16 cellular contexts compared by ENCODE assay signal in genomic region chr1:68147534-68147933, GRCh38.
"Had no signal": no experiment of that assay in that cellular context is flagged by ENCODE, and none has a peak within 500 bp of the region (broad histone marks: within the 10 kb centered on the region; RNA-seq: fewer than 3 reads in every experiment).

No MANE protein-coding gene starts in this region.

- H3K4me3 Mint-ChIP-seq: immature natural killer cell; naive thymus-derived CD8-positive, alpha-beta T cell; neural crest cell; stimulated activated effector memory CD8-positive, alpha-beta T cell treated with anti-CD3 and anti-CD28 coated beads, Interleukin-12 subunit alpha, Interleukin-12 subunit beta, amount 100 ng/mL, for 72 hours had no signal

- H3K36me3 ChIP-seq: colonic mucosa had no signal

- H3K36me3 Mint-ChIP-seq: immature natural killer cell; naive thymus-derived CD8-positive, alpha-beta T cell; stimulated activated effector memory CD8-positive, alpha-beta T cell treated with anti-CD3 and anti-CD28 coated beads, Interleukin-12 subunit alpha, Interleukin-12 subunit beta, amount 100 ng/mL, for 72 hours had no signal

- DNase-seq: cerebellar nuclear complex; colonic mucosa; dermis blood vessel endothelial cell; glutamatergic neuron; immature natural killer cell; left lung; mucosa of descending colon; naive thymus-derived CD8-positive, alpha-beta T cell; right lobe of liver; stimulated activated CD4-positive, alpha-beta T cell treated with anti-CD3 and anti-CD28 coated beads, Interleukin-4, amount 100 ng/mL, for 1 hour; stimulated activated CD8-positive, alpha-beta memory T cell treated with anti-CD3 and anti-CD28 coated beads, Interleukin-4, amount 100 ng/mL, for 48 hours; stimulated activated naive CD8-positive, alpha-beta T cell treated with anti-CD3 and anti-CD28 coated beads, Interleukin-15, Interleukin-2, amounts not matched to agents 100 U/mL and 50 U/mL, for 24 hours; testis had no signal

- H3K9me3 ChIP-seq: colonic mucosa, left lung, mucosa of descending colon, right lobe of liver, testis, tibial nerve had no signal

- H3K4me1 Mint-ChIP-seq: immature natural killer cell; naive thymus-derived CD8-positive, alpha-beta T cell; stimulated activated effector memory CD8-positive, alpha-beta T cell treated with anti-CD3 and anti-CD28 coated beads, Interleukin-12 subunit alpha, Interleukin-12 subunit beta, amount 100 ng/mL, for 72 hours had no signal

- ATAC-seq: left lung; mucosa of descending colon; naive thymus-derived CD8-positive, alpha-beta T cell; right lobe of liver; stimulated activated effector memory CD8-positive, alpha-beta T cell treated with anti-CD3 and anti-CD28 coated beads, Interleukin-12 subunit alpha, Interleukin-12 subunit beta, amount 100 ng/mL, for 72 hours; stimulated activated naive CD8-positive, alpha-beta T cell treated with anti-CD3 and anti-CD28 coated beads, Interleukin-15, Interleukin-2, amounts not matched to agents 100 U/mL and 50 U/mL, for 24 hours had no signal

- H3K27ac ChIP-seq: colonic mucosa, left lung, right lobe of liver, testis, tibial nerve had no signal

- H3K4me3 ChIP-seq: colonic mucosa, left lung, mucosa of descending colon, right lobe of liver, testis, tibial nerve had no signal

- H3K27me3 ChIP-seq: colonic mucosa, left lung, right lobe of liver, testis, tibial nerve had no signal

- H3K9me3 Mint-ChIP-seq: immature natural killer cell; naive thymus-derived CD8-positive, alpha-beta T cell; neural crest cell; stimulated activated effector memory CD8-positive, alpha-beta T cell treated with anti-CD3 and anti-CD28 coated beads, Interleukin-12 subunit alpha, Interleukin-12 subunit beta, amount 100 ng/mL, for 72 hours had no signal

- H3K27ac Mint-ChIP-seq: immature natural killer cell; naive thymus-derived CD8-positive, alpha-beta T cell; stimulated activated effector memory CD8-positive, alpha-beta T cell treated with anti-CD3 and anti-CD28 coated beads, Interleukin-12 subunit alpha, Interleukin-12 subunit beta, amount 100 ng/mL, for 72 hours had no signal

- H3K4me1 ChIP-seq: colonic mucosa, testis had no signal
